ENCODE assay signal across 30 cellular contexts in the genomic region with DNA sequence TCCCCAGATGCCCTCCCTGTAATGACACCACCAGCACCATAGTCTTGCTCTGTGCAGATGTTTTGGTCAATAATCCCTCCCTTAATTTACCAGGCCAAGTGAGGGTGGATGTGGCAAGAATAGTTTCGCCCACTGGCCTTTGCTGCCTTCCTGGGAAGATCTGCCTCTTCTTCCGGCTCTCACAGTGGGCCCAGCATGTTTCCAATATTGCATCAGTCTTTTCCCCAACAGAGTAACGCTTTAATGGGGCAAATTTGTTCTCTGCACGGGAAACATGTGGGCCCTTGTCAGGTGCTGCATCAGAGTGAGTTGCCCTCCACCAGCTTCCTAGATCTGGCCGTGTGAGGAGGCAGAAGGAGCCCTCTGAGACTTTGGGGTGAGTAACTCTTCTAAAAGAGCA. TPM values are rescaled to one million over a fixed set of nuclear protein-coding genes. Genes with fewer than 3 reads are reported as not detected.
DNase-seq lines count a peak whose midpoint lies in the region; ATAC-seq and TF ChIP-seq lines count a peak whose summit lies in the region.
"Had no signal": no experiment of that assay in that cellular context is flagged by ENCODE, and none has a peak within 500 bp of the region (broad histone marks: within the 10 kb centered on the region; RNA-seq: fewer than 3 reads in every experiment).

No MANE protein-coding gene starts in this region.

- peak overlapping the region; percentile 58 for H3K4me3 ChIP-seq in foreskin fibroblast (ENCODE audit: low read depth in 1 of 2, low read length in 2 of 2)
- no peak overlapping the region for H3K4me3 ChIP-seq in neuronal stem cell (ENCODE audit: low read length in 2 of 2)
- no peak overlapping the region for H3K4me3 ChIP-seq in SK-N-SH (ENCODE audit: low read depth in 2 of 2, low read length in 1 of 2)
- H3K4me3 ChIP-seq: psoas muscle had no signal

- TF ChIP-seq RAD21 in SK-N-SH (IDR thresholded peaks at IDR 0.05; ENCODE audit: low read length) = no peak

- CTCF ChIA-PET in SK-N-SH (lab: Yijun Ruan, JAX) = interaction anchor here (1.0 to 51.7 kb wide), 3 partner anchors 21 to 230 kb away, joined by 6 to 1768 read pairs (median 7); a partner anchor contains a TSS

- H2BK12ac ChIP-seq in neuronal stem cell (ENCODE audit: low read length) = no peak overlapping the region

- H3K27ac ChIP-seq in neuronal stem cell (replicated peaks; ENCODE audit: low read length) = no peak overlapping the region
- no peak overlapping the region for H3K27ac ChIP-seq in SK-N-SH (ENCODE audit: low read depth in 2 of 2, low read length in 1 of 2)
- H3K27ac ChIP-seq: HL-60, psoas muscle, VCaP had no signal

- H2BK120ac ChIP-seq in neuronal stem cell (ENCODE audit: low read depth, low read length) = no peak overlapping the region

- H4K91ac ChIP-seq in neuronal stem cell (ENCODE audit: low read depth, low read length, poor library complexity) = no peak overlapping the region

- TF ChIP-seq EP300 in SK-N-SH (IDR thresholded peaks at IDR 0.05; ENCODE audit: borderline replicate concordance in 1 of 2, low read depth in 1 of 2, low read length in 1 of 2) = no peak

- H3K79me1 ChIP-seq in neuronal stem cell (ENCODE audit: low read depth, low read length) = peaks cover 2% of the 10 kb centered on the region

- intact Hi-C loops in Right ventricle myocardium superior (cut with DNase I) = no loop called here
- intact Hi-C loops in left ventricle myocardium superior (cut with micrococcal nuclease) = no loop called here

- H3K9ac ChIP-seq in neuronal stem cell (ENCODE audit: low read depth, low read length, poor library complexity) (no peak overlapping the region), SK-N-SH (no peak overlapping the region)

- H3K27ac Mint-ChIP-seq in T-helper 17 cell = no peak overlapping the region

- H3K4me1 Mint-ChIP-seq in T-helper 17 cell = peaks cover 22% of the 10 kb centered on the region

- TF ChIP-seq CTCF in foreskin fibroblast (IDR thresholded peaks at IDR 0.05; ENCODE audit: low read depth, low read length) = no peak
- TF ChIP-seq CTCF in SK-N-SH (IDR thresholded peaks at IDR 0.05) = no peak
- no peak for TF ChIP-seq CTCF in GM13977 (IDR thresholded peaks at IDR 0.05; ENCODE audit: extremely low read depth, insufficient read depth, missing control alignments)

- no peak overlapping the region for H3K18ac ChIP-seq in neuronal stem cell (ENCODE audit: low read length)

- H2BK5ac ChIP-seq in neuronal stem cell (ENCODE audit: low read length) = no peak overlapping the region

- in situ Hi-C loops in GM13977 (cut with MboI; ENCODE audit: low pct_unique_long_range_greater_than_20kb, low sequenced_read_pairs, unreplicated experiment) = no loop called here

- no peak for ATAC-seq in Right ventricle myocardium superior (ENCODE audit: poor library complexity)
- ATAC-seq in left ventricle myocardium superior = no peak
- ATAC-seq in T-helper 17 cell = no peak
- ATAC-seq: left cardiac atrium, psoas muscle, sciatic nerve had no signal

- H3K4me1 ChIP-seq in neuronal stem cell (ENCODE audit: control insufficient read depth in 2 of 2, insufficient read depth in 1 of 2, low read depth in 1 of 2, low read length in 2 of 2) = peaks cover 0 to 5% of the 10 kb centered on the region in 2 donors
- peaks cover 0 to 19% of the 10 kb centered on the region in 2 experiments; a peak in 1 of 4 replicates for H3K4me1 ChIP-seq in SK-N-SH (ENCODE audit: control insufficient read depth in 1 of 2, insufficient read depth in 2 of 2, low read depth in 1 of 2, low read length in 1 of 2)
- H3K4me1 ChIP-seq: BE2C, breast epithelium had no signal

- H2AFZ ChIP-seq in neuronal stem cell (ENCODE audit: low read length) (no peak overlapping the region), SK-N-SH (ENCODE audit: low read depth) (no peak overlapping the region)

- peaks cover 32 to 95% (median 67%) of the 10 kb centered on the region in 3 experiments for H3K27me3 ChIP-seq in neuronal stem cell (ENCODE audit: control insufficient read depth in 3 of 3, insufficient read depth in 3 of 3, low read depth in 1 of 3, low read length in 3 of 3)
- no peaks in the 10 kb centered on the region for H3K27me3 ChIP-seq in SK-N-SH (ENCODE audit: insufficient read depth)
- H3K27me3 ChIP-seq: BE2C had no signal

- DNase-seq in Right ventricle myocardium superior (peak; percentile 5), left ventricle myocardium superior (no peak), T-helper 17 cell (no peak), foreskin fibroblast (peak; percentile 46 to 54), neuronal stem cell (ENCODE audit: low spot score) (no peak), NOMO-1 (lab: John Stamatoyannopoulos, UW; ENCODE audit: unreplicated experiment in 2 of 2) (no peak), SK-N-SH (no peak), GM13977 (ENCODE audit: low spot score) (no peak)
- DNase-seq: ACHN; activated CD4-positive, alpha-beta T cell treated with anti-CD3 and anti-CD28 coated beads for 48 hours; activated naive CD4-positive, alpha-beta T cell treated with anti-CD3 and anti-CD28 coated beads, Interleukin-2, amount 50 U/mL, for 16 hours; BE2C; DMS153; hypothalamus; left cardiac atrium; NCI-H1436; NCI-H2081 treated with DMSO at 0.1 percent for 48 hours; NCI-H226; NCI-H526 treated with DMSO at 0.1 percent for 48 hours; SHP77; T1000 had no signal

- H3K9me3 ChIP-seq in T-helper 17 cell (ENCODE audit: control insufficient read depth, low read length, poor library complexity, severe bottlenecking) (no peaks in the 10 kb centered on the region), neuronal stem cell (replicated peaks in 1 of 2; ENCODE audit: control insufficient read depth in 2 of 2, insufficient read depth in 1 of 2, low read depth in 1 of 2, low read length in 2 of 2) (peaks cover 0 to 2% of the 10 kb centered on the region in 2 donors), SK-N-SH (no peaks in the 10 kb centered on the region)
- H3K9me3 ChIP-seq: BE2C, breast epithelium, psoas muscle, tibial nerve had no signal

- H2AK5ac ChIP-seq in neuronal stem cell (ENCODE audit: low read depth, low read length) = no peak overlapping the region

- H3K36me3 ChIP-seq in neuronal stem cell (replicated peaks in 1 of 2; ENCODE audit: control insufficient read depth in 2 of 2, insufficient read depth in 2 of 2, low read length in 2 of 2) (no peaks in the 10 kb centered on the region), SK-N-SH (replicated peaks in 1 of 2; ENCODE audit: control insufficient read depth in 1 of 2, insufficient read depth in 2 of 2, low read length in 1 of 2) (no peaks in the 10 kb centered on the region)
- H3K36me3 ChIP-seq: BE2C, breast epithelium, tibial nerve had no signal

- no peaks in the 10 kb centered on the region for H3K79me2 ChIP-seq in SK-N-SH (ENCODE audit: insufficient read depth)

- H3K14ac ChIP-seq in neuronal stem cell (ENCODE audit: low read length) = no peak overlapping the region

- H3K4me3 Mint-ChIP-seq in T-helper 17 cell = peak overlapping the region; percentile 36

- no peaks in the 10 kb centered on the region for H3F3A ChIP-seq in SK-N-SH (replicated peaks; ENCODE audit: insufficient read depth)

- H4K8ac ChIP-seq in neuronal stem cell (ENCODE audit: low read depth, low read length) = no peak overlapping the region

- WGBS in neuronal stem cell (ENCODE audit: extremely low coverage in 2 of 2, insufficient read length in 2 of 2, insufficient replicate concordance in 1 of 2), 2 donors = no CpG with 5 or more reads among the region's 5 CpGs
- 80% methylated on average over 4 of the region's 5 CpGs for WGBS in SK-N-SH (ENCODE audit: low lambda C conversion rate)

- no peak overlapping the region for H3K4ac ChIP-seq in neuronal stem cell (ENCODE audit: low read length)

- H3K9me2 ChIP-seq in SK-N-SH = no peaks in the 10 kb centered on the region

- POLR2A ChIA-PET in SK-N-SH (lab: Yijun Ruan, JAX) = no interaction called here

- H3K23ac ChIP-seq in neuronal stem cell (ENCODE audit: low read depth, low read length, poor library complexity) = peak overlapping the region; percentile 29

- peaks cover 80% of the 10 kb centered on the region for H3K27me3 Mint-ChIP-seq in T-helper 17 cell

- H4K20me1 ChIP-seq in SK-N-SH (ENCODE audit: insufficient read depth) = no peaks in the 10 kb centered on the region

- H2BK15ac ChIP-seq in neuronal stem cell (ENCODE audit: low read length) = no peak overlapping the region

- H3K4me2 ChIP-seq in neuronal stem cell (ENCODE audit: insufficient read depth, low read length, poor library complexity, severe bottlenecking) = no peak overlapping the region
- H3K4me2 ChIP-seq in SK-N-SH = no peak overlapping the region

- peaks cover 10% of the 10 kb centered on the region for H3K36me3 Mint-ChIP-seq in T-helper 17 cell (ENCODE audit: low read depth)

TF ChIP-seq in SK-N-SH, 30 proteins besides CTCF, POLR2A, EP300 and RAD21 (continues in another document):
- TF ChIP-seq SIN3A (IDR thresholded peaks at IDR 0.05; ENCODE audit: borderline replicate concordance, low read depth, low read length) = no peak
- TF ChIP-seq GATA2 (CRISPR knock-in tag; IDR thresholded peaks at IDR 0.05) = no peak
- no peak for TF ChIP-seq NFIC (IDR thresholded peaks at IDR 0.05; ENCODE audit: borderline replicate concordance)

RNA-seq across cellular contexts. Expression of a gene that starts 12.0 kb away (rescaled TPM):
- not detected for total RNA-seq in Right ventricle myocardium superior
- not detected for total RNA-seq in left ventricle myocardium superior
- not detected for total RNA-seq in T-helper 17 cell
- 0.53 TPM for polyA plus RNA-seq in neuronal stem cell (2013, experiment 1 of 2)
- polyA plus RNA-seq in neuronal stem cell (2013, experiment 2 of 2) = 0.36 TPM
- not detected in 2 replicates for polyA plus RNA-seq in SK-N-SH (2012; rRNA removed)
- not detected in 2 replicates for polyA plus RNA-seq in SK-N-SH (2012; cell fraction: cytosol; rRNA removed)
- not detected in 2 replicates for polyA plus RNA-seq in SK-N-SH (2012; cell fraction: nucleus; rRNA removed)
- total RNA-seq: glomerular endothelial cell, left cardiac atrium, lung microvascular endothelial cell, mucosa of gallbladder, psoas muscle, sciatic nerve, tibial nerve had no signal

RNA-seq across cellular contexts. Expression of a gene that starts 29.8 kb away (rescaled TPM):
- total RNA-seq in Right ventricle myocardium superior (not detected), left ventricle myocardium superior (not detected), T-helper 17 cell (not detected)
- polyA plus RNA-seq in neuronal stem cell (2013, experiment 1 of 2) = not detected
- not detected for polyA plus RNA-seq in neuronal stem cell (2013, experiment 2 of 2)
- not detected in 2 replicates for polyA plus RNA-seq in SK-N-SH (2012; rRNA removed)
- polyA plus RNA-seq in SK-N-SH (2012; cell fraction: cytosol; rRNA removed) = not detected in 2 replicates
- polyA plus RNA-seq in SK-N-SH (2012; cell fraction: nucleus; rRNA removed) = 0.06 TPM in 1 of 2 replicates, not detected in the other
- total RNA-seq: glomerular endothelial cell, left cardiac atrium, lung microvascular endothelial cell, mucosa of gallbladder, sciatic nerve had no signal

RNA-seq across cellular contexts. Expression of a gene that starts 48.1 kb away (rescaled TPM):
- total RNA-seq in Right ventricle myocardium superior (16.2 TPM), left ventricle myocardium superior (17.2 TPM), T-helper 17 cell (10 to 100 TPM; 70.1 to 86.8 TPM)
- polyA plus RNA-seq in neuronal stem cell (2013, experiment 1 of 2) = 30.2 TPM
- 29.8 TPM for polyA plus RNA-seq in neuronal stem cell (2013, experiment 2 of 2)
- 34.6 and 46.3 TPM in 2 replicates for polyA plus RNA-seq in SK-N-SH (2012; rRNA removed)
- polyA plus RNA-seq in SK-N-SH (2012; cell fraction: cytosol; rRNA removed) = 19.4 and 26.7 TPM in 2 replicates
- polyA plus RNA-seq in SK-N-SH (2012; cell fraction: nucleus; rRNA removed) = 103 and 120 TPM in 2 replicates

Comparison
In these comparisons a context has a peak if more than half of its experiments do, and no peak if none do; other contexts are left out.
1. DNase-seq: peak in Right ventricle myocardium superior (single experiment) and foreskin fibroblast (2 of 2); none in left ventricle myocardium superior (single experiment), T-helper 17 cell (0 of 3), neuronal stem cell (single experiment), NOMO-1 (0 of 2), SK-N-SH (single experiment) and GM13977 (single experiment).
2. H3K4me3 ChIP-seq: peak in foreskin fibroblast (2 of 2); none in neuronal stem cell (0 of 2) and SK-N-SH (0 of 2).